Comparison of ENCODE assay signal across 8 cellular contexts in the genomic region with DNA sequence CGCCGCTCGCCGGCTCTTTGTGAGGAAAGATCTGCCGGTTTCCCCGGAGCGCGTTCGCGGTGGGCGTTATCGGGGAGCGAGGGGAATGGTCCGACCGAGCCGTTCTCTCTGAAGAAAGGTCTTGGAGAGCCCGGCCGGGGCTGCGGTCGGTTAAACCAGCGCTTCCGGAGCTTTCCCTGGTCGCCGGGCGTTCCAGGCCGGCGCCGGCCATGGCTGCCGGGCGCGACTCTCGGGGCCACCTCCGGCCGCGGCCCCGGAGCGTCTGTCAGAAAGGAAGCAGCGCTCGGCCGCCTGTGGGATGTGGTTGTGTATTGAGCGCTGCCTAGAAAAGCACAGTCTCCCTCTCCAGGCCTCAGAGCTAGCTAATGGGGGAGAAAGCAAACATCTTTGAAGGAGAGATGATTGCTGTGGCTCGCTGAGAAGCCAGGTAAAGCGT. TPM values are rescaled to one million over a fixed set of nuclear protein-coding genes. Genes with fewer than 3 reads are reported as not detected.
DNase-seq lines count a peak whose midpoint lies in the region; ATAC-seq and TF ChIP-seq lines count a peak whose summit lies in the region.

No MANE protein-coding gene starts in this region.

- no peaks in the 10 kb centered on the region for H3K27me3 Mint-ChIP-seq in neural crest cell (ENCODE audit: low read depth)

- H3K4me1 Mint-ChIP-seq in neural crest cell, result peaks cover 43% of the 10 kb centered on the region

- ATAC-seq in GM19351 (IDR thresholded peaks at IDR 0.05; ENCODE audit: unreplicated experiment) (peak; percentile 41), HG03520 (IDR thresholded peaks at IDR 0.05; ENCODE audit: unreplicated experiment) (peak; percentile 37)

- DNase-seq in C1 segment of cervical spinal cord (lab: John Stamatoyannopoulos, UW), result peak in 12 of 14 donors; percentile 23 to 78 (median 54)
- DNase-seq in RPMI8226, result peak; percentile 85
- DNase-seq in activated naive CD4-positive, alpha-beta T cell (lab: John Stamatoyannopoulos, UW), result peak in 3 of 4 experiments; percentile 27 to 43 (median 32)
- peak; percentile 56 for DNase-seq in foreskin melanocyte
- peak; percentile 46 for DNase-seq in neural crest cell (ENCODE audit: low read depth, low spot score)

- peak overlapping the region; percentile 92 for H3K4me3 Mint-ChIP-seq in neural crest cell

- peak; percentile 12 for TF ChIP-seq CTCF in neural crest cell (conservative IDR thresholded peaks at IDR 0.05)

- no peaks in the 10 kb centered on the region for H3K36me3 Mint-ChIP-seq in neural crest cell (ENCODE audit: low read depth)

- H3K27ac Mint-ChIP-seq in neural crest cell (ENCODE audit: unreplicated experiment), result peak overlapping the region; percentile 25

- H3K27ac ChIP-seq in temporal lobe (ENCODE audit: low read depth, low read length), result peak overlapping the region; percentile 83

- H3K9me3 Mint-ChIP-seq in neural crest cell, result no peaks in the 10 kb centered on the region

RNA-seq across cellular contexts. Expression of gene FYTTD1, which starts 0.7 kb away (rescaled TPM):
- total RNA-seq in neural crest cell, result 50.0 and 52.5 TPM in 2 replicates
- total RNA-seq in temporal lobe, result 51.4 TPM

RNA-seq across cellular contexts. Expression of gene RUBCN, which starts 13.7 kb away (rescaled TPM):
- total RNA-seq in neural crest cell (30.2 and 31.7 TPM in 2 replicates), temporal lobe (28.0 TPM)

RNA-seq across cellular contexts. Expression of gene LRCH3, which starts 40.6 kb away (rescaled TPM):
- total RNA-seq in neural crest cell (69.0 and 69.8 TPM in 2 replicates), temporal lobe (86.8 TPM)

Comparison
In these comparisons a context has a peak if more than half of its experiments do, and no peak if none do; other contexts are left out.
1. Peak in every context shown above with its lines: DNase-seq, ATAC-seq and H3K27ac ChIP-seq.
2. DNase-seq: peak in every context shown above with its lines; median percentile 85 in RPMI8226; 56 in foreskin melanocyte; 54 in C1 segment of cervical spinal cord; 46 in neural crest cell; 32 in activated naive CD4-positive, alpha-beta T cell.